In the genomic region with DNA sequence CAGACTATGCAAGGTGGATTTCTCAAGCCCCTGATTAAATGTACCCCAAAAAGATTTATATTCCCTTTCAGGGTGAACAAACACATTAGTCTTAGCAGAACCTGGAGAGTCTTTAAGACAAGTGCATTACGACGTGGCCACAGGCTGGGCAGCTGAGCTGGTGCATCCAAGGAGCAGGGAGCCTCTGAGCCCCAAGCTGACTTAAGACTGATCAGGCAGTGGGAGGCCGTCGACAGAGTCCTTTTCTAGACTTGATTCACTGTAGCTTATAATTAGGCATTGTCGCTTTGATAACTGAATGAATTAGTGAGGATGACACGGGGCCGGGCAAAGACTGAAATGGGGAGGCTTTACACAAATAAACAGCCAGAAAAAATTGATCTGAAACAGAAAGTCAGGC, we compare ENCODE assay signal across 25 cellular contexts.
A peak's percentile ranks its signal among the peaks of the same experiment; 100 is the strongest.
DNase-seq lines count a peak whose midpoint lies in the region; ATAC-seq, FAIRE-seq and TF ChIP-seq lines count a peak whose summit lies in the region.
"Had no signal": no experiment of that assay in that cellular context is flagged by ENCODE, and none has a peak within 500 bp of the region (broad histone marks: within the 10 kb centered on the region; RNA-seq: fewer than 3 reads in every experiment).

No MANE protein-coding gene starts in this region.

- no peaks in the 10 kb centered on the region for H3K9me3 Mint-ChIP-seq in WTC11
- peaks cover 0 to 4% (median 0%) of the 10 kb centered on the region in 11 donors for H3K9me3 Mint-ChIP-seq in naive thymus-derived CD4-positive, alpha-beta T cell
- H3K9me3 Mint-ChIP-seq: CD8-positive, alpha-beta T cell; H9 had no signal

- H3K4me1 Mint-ChIP-seq in WTC11 = peaks cover 6% of the 10 kb centered on the region
- no peaks in the 10 kb centered on the region for H3K4me1 Mint-ChIP-seq in naive thymus-derived CD4-positive, alpha-beta T cell
- H3K4me1 Mint-ChIP-seq: B cell had no signal

- DNase-seq in WTC11 (ENCODE audit: low spot score) (no peak), kidney (peak; percentile 62), hepatocyte (ENCODE audit: low spot score) (no peak), NCI-H774 (lab: John Stamatoyannopoulos, UW) (no peak), body of pancreas (no peak)
- DNase-seq in naive thymus-derived CD4-positive, alpha-beta T cell = no peak
- DNase-seq: Caco-2; CD8-positive, alpha-beta T cell; H9; Karpas-422; NCI-H1092; NCI-H1417 treated with DMSO at 0.1 percent for 48 hours; NCI-H1694 treated with DMSO at 0.1 percent for 48 hours; NCI-H2081; NCI-H2227 treated with DMSO at 0.1 percent for 48 hours; NCI-H526 treated with DMSO at 0.1 percent for 48 hours; OCI-M1; Peyer's patch; SHP77 treated with DMSO at 0.1 percent for 48 hours had no signal

- no peak for FAIRE-seq in kidney (lab: Jason Lieb, UNC)
- FAIRE-seq: G401.6, HepG2 had no signal

- CTCF ChIA-PET in WTC11 (lab: Charles Lee) = interaction anchor here (1.3 kb wide), 1 partner anchor 307 kb away, joined by 3 read pairs; no protein-coding TSS in a partner anchor
- CTCF ChIA-PET in naive thymus-derived CD4-positive, alpha-beta T cell (lab: Charles Lee) = interaction anchor here (0.7 kb wide), 1 partner anchor 1613 kb away, joined by 3 read pairs; no protein-coding TSS in a partner anchor

- H3K27me3 Mint-ChIP-seq in WTC11 (ENCODE audit: low read depth) = no peaks in the 10 kb centered on the region
- peaks cover 0 to 7% (median 0%) of the 10 kb centered on the region in 5 donors for H3K27me3 Mint-ChIP-seq in naive thymus-derived CD4-positive, alpha-beta T cell
- H3K27me3 Mint-ChIP-seq: B cell had no signal

- H3K27ac Mint-ChIP-seq in WTC11 = no peak overlapping the region
- no peak overlapping the region for H3K27ac Mint-ChIP-seq in naive thymus-derived CD4-positive, alpha-beta T cell
- H3K27ac Mint-ChIP-seq: B cell; CD8-positive, alpha-beta T cell had no signal

- WGBS in hepatocyte (ENCODE audit: low lambda C conversion rate, missing lambda C conversion rate) = 78% methylated on average over 7 of the region's 7 CpGs
- WGBS in body of pancreas, 2 donors = 56 to 68% methylated on average over 7 of the region's 7 CpGs

- H3K27me3 ChIP-seq in neural cell (ENCODE audit: insufficient read depth, low read depth, low read length) (no peaks in the 10 kb centered on the region), skeletal muscle satellite cell (ENCODE audit: control insufficient read depth, insufficient read depth, low read length) (no peaks in the 10 kb centered on the region), hepatocyte (no peaks in the 10 kb centered on the region), body of pancreas (no peaks in the 10 kb centered on the region)
- peaks cover 0 to 2% of the 10 kb centered on the region in 2 donors for H3K27me3 ChIP-seq in naive thymus-derived CD4-positive, alpha-beta T cell (ENCODE audit: control insufficient read depth in 2 of 2, insufficient read depth in 2 of 2, low read length in 2 of 2)
- H3K27me3 ChIP-seq: Peyer's patch had no signal

- H4K20me1 ChIP-seq in neural cell (ENCODE audit: insufficient read depth) (no peaks in the 10 kb centered on the region), hepatocyte (ENCODE audit: insufficient read depth, poor library complexity, severe bottlenecking) (no peaks in the 10 kb centered on the region)

- ATAC-seq in WTC11 = 0 out of 2 replicates have a peak, but pooled peaks have one; percentile 36
- no peak for ATAC-seq in naive thymus-derived CD4-positive, alpha-beta T cell
- no peak for ATAC-seq in body of pancreas
- ATAC-seq: CD8-positive, alpha-beta T cell; HepG2 had no signal

- no peak overlapping the region for H3K27ac ChIP-seq in kidney (ENCODE audit: low read depth in 2 of 2, low read length in 2 of 2)
- no peak overlapping the region for H3K27ac ChIP-seq in neural cell (ENCODE audit: low read length)
- H3K27ac ChIP-seq in naive thymus-derived CD4-positive, alpha-beta T cell (ENCODE audit: low read depth, low read length) = no peak overlapping the region
- H3K27ac ChIP-seq in hepatocyte = no peak overlapping the region
- H3K27ac ChIP-seq in body of pancreas = no peak overlapping the region
- H3K27ac ChIP-seq: C4-2B, Peyer's patch had no signal

- no peak overlapping the region for H3K4me3 Mint-ChIP-seq in WTC11
- no peak overlapping the region for H3K4me3 Mint-ChIP-seq in naive thymus-derived CD4-positive, alpha-beta T cell
- H3K4me3 Mint-ChIP-seq: B cell; CD8-positive, alpha-beta T cell; H9 had no signal

- TF ChIP-seq POLR2A in body of pancreas (IDR thresholded peaks at IDR 0.05) = no peak

- H3K36me3 Mint-ChIP-seq in WTC11 = no peaks in the 10 kb centered on the region
- no peaks in the 10 kb centered on the region for H3K36me3 Mint-ChIP-seq in naive thymus-derived CD4-positive, alpha-beta T cell
- H3K36me3 Mint-ChIP-seq: CD8-positive, alpha-beta T cell had no signal

- H3K4me3 ChIP-seq in kidney (ENCODE audit: low read length in 2 of 2) = no peak overlapping the region
- no peak overlapping the region for H3K4me3 ChIP-seq in neural cell (ENCODE audit: low read length)
- H3K4me3 ChIP-seq in skeletal muscle satellite cell (ENCODE audit: low read length) = no peak overlapping the region
- no peak overlapping the region for H3K4me3 ChIP-seq in naive thymus-derived CD4-positive, alpha-beta T cell (ENCODE audit: low read length)
- H3K4me3 ChIP-seq in hepatocyte = no peak overlapping the region
- no peak overlapping the region for H3K4me3 ChIP-seq in body of pancreas
- H3K4me3 ChIP-seq: Peyer's patch had no signal

- H3K4me1 ChIP-seq in kidney (ENCODE audit: control insufficient read depth in 1 of 2, insufficient read depth in 1 of 2, low read depth in 1 of 2, low read length in 2 of 2) (peaks cover 4 to 14% of the 10 kb centered on the region in 2 donors), skeletal muscle satellite cell (ENCODE audit: control insufficient read depth, insufficient read depth, low read length) (peaks cover 15% of the 10 kb centered on the region), hepatocyte (ENCODE audit: insufficient read depth) (no peaks in the 10 kb centered on the region), body of pancreas (no peaks in the 10 kb centered on the region)
- no peaks in the 10 kb centered on the region for H3K4me1 ChIP-seq in naive thymus-derived CD4-positive, alpha-beta T cell (ENCODE audit: control insufficient read depth in 2 of 2, insufficient read depth in 2 of 2, low read length in 2 of 2)
- H3K4me1 ChIP-seq: Caco-2, Peyer's patch had no signal

- H2AFZ ChIP-seq in neural cell (ENCODE audit: low read depth, low read length) (peak overlapping the region; percentile 24), hepatocyte (no peak overlapping the region)

- H3K9me2 ChIP-seq in neural cell (ENCODE audit: insufficient read depth, low read length) (no peaks in the 10 kb centered on the region), hepatocyte (replicated peaks; ENCODE audit: insufficient read depth) (no peaks in the 10 kb centered on the region)

- TF ChIP-seq RAD21 in neural cell (conservative IDR thresholded peaks at IDR 0.05) = no peak

- H3K4me2 ChIP-seq in neural cell (ENCODE audit: low read length) (no peak overlapping the region), skeletal muscle satellite cell (ENCODE audit: low read length) (peak overlapping the region; percentile 39), hepatocyte (no peak overlapping the region)

- no peaks in the 10 kb centered on the region for H3K9me3 ChIP-seq in kidney (ENCODE audit: control insufficient read depth in 1 of 2, low read length in 2 of 2)
- no peaks in the 10 kb centered on the region for H3K9me3 ChIP-seq in neural cell (ENCODE audit: low read length)
- H3K9me3 ChIP-seq in skeletal muscle satellite cell (replicated peaks; ENCODE audit: low read length) = no peaks in the 10 kb centered on the region
- H3K9me3 ChIP-seq in naive thymus-derived CD4-positive, alpha-beta T cell (ENCODE audit: control insufficient read depth in 2 of 3, low read length in 3 of 3) = no peaks in the 10 kb centered on the region
- no peaks in the 10 kb centered on the region for H3K9me3 ChIP-seq in hepatocyte (ENCODE audit: low read depth)
- H3K9me3 ChIP-seq in body of pancreas = no peaks in the 10 kb centered on the region
- H3K9me3 ChIP-seq: Caco-2, Peyer's patch had no signal

- H3K9ac ChIP-seq in kidney (ENCODE audit: low read length in 2 of 2) (no peak overlapping the region), neural cell (ENCODE audit: low read length) (no peak overlapping the region), skeletal muscle satellite cell (ENCODE audit: low read depth, low read length) (peak overlapping the region; percentile 19)

- H3K79me2 ChIP-seq in neural cell (replicated peaks; ENCODE audit: insufficient read depth, low read length) (no peaks in the 10 kb centered on the region), hepatocyte (no peaks in the 10 kb centered on the region)

- intact Hi-C loops in kidney (cut with DNase I) = no loop called here
- intact Hi-C loops in naive thymus-derived CD4-positive, alpha-beta T cell (cut with micrococcal nuclease) = no loop called here
- intact Hi-C loops in body of pancreas (cut with DNase I) = no loop called here

- H3F3A ChIP-seq in neural cell (ENCODE audit: insufficient read depth, low read length, poor library complexity, severe bottlenecking) = no peaks in the 10 kb centered on the region

- no peak for TF ChIP-seq CTCF in WTC11 (IDR thresholded peaks at IDR 0.05)
- no peak for TF ChIP-seq CTCF in kidney (IDR thresholded peaks at IDR 0.05; ENCODE audit: borderline replicate concordance, extremely low read depth, insufficient read depth)
- no peak for TF ChIP-seq CTCF in neural cell (IDR thresholded peaks at IDR 0.05; ENCODE audit: poor library complexity, severe bottlenecking)
- TF ChIP-seq CTCF in hepatocyte (IDR thresholded peaks at IDR 0.05; ENCODE audit: poor library complexity) = no peak
- no peak for TF ChIP-seq CTCF in body of pancreas (IDR thresholded peaks at IDR 0.05)

- no peaks in the 10 kb centered on the region for H3K36me3 ChIP-seq in kidney (ENCODE audit: control insufficient read depth in 1 of 2, insufficient read depth in 2 of 2, low read length in 2 of 2)
- no peaks in the 10 kb centered on the region for H3K36me3 ChIP-seq in neural cell (ENCODE audit: insufficient read depth, low read length)
- no peaks in the 10 kb centered on the region for H3K36me3 ChIP-seq in skeletal muscle satellite cell (ENCODE audit: insufficient read depth, low read length)
- H3K36me3 ChIP-seq in naive thymus-derived CD4-positive, alpha-beta T cell (ENCODE audit: control insufficient read depth in 2 of 3, insufficient read depth in 3 of 3, low read length in 3 of 3) = no peaks in the 10 kb centered on the region
- H3K36me3 ChIP-seq in hepatocyte (replicated peaks; ENCODE audit: insufficient read depth, low read depth) = no peaks in the 10 kb centered on the region
- no peaks in the 10 kb centered on the region for H3K36me3 ChIP-seq in body of pancreas (replicated peaks in 1 of 2; ENCODE audit: insufficient read depth in 1 of 2, low read depth in 2 of 2)
- H3K36me3 ChIP-seq: Peyer's patch had no signal

- POLR2A ChIA-PET in WTC11 (lab: Charles Lee) = no interaction called here
- POLR2A ChIA-PET in naive thymus-derived CD4-positive, alpha-beta T cell (lab: Charles Lee) = no interaction called here

- no peak for TF ChIP-seq EP300 in neural cell (conservative IDR thresholded peaks at IDR 0.05; ENCODE audit: poor library complexity, severe bottlenecking)

TF ChIP-seq in neural cell, 6 proteins besides CTCF, POLR2A, EP300 and RAD21 (continues in another document):
- no peak for TF ChIP-seq MXI1 (conservative IDR thresholded peaks at IDR 0.05; ENCODE audit: poor library complexity, severe bottlenecking)
- no peak for TF ChIP-seq SMC3 (conservative IDR thresholded peaks at IDR 0.05; ENCODE audit: poor library complexity)
